Comparison of ENCODE assay signal across 8 cellular contexts in the genomic region with DNA sequence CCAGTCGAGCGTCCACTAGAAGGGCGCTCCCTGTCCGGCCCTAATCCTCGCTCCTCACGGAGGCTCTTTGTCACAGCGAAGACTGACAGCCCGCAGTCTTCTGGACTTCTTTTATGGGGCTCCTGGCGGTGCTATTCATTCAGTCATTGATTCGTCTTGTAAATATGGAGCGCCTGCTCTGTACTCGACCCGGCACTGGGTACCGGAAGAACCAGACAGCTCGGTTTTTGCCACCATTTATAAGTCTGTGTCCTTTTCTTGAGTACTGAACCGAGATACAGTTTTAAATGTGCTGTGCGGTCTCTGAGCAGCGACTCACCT. TPM values are rescaled to one million over a fixed set of nuclear protein-coding genes. Genes with fewer than 3 reads are reported as not detected.
DNase-seq lines count a peak whose midpoint lies in the region; ATAC-seq, FAIRE-seq and TF ChIP-seq lines count a peak whose summit lies in the region.

No MANE protein-coding gene starts in this region.

- H3K79me1 ChIP-seq in H1 (ENCODE audit: low read depth, low read length) = no peaks in the 10 kb centered on the region; the same call in 1 of the 2 replicates

- intact Hi-C loops in Panc1 (cut with micrococcal nuclease; ENCODE audit: unreplicated experiment) = no loop called here

- no peak for FAIRE-seq in H1 (lab: Jason Lieb, UNC)

- DNase-seq in activated CD8-positive, alpha-beta memory T cell treated with anti-CD3 and anti-CD28 coated beads, Interleukin-2, amount 50 U/mL, for 1 hour (ENCODE audit: extremely low read depth) = peak; percentile 19
- DNase-seq in activated CD8-positive, alpha-beta memory T cell treated with anti-CD3 and anti-CD28 coated beads for 24 hours = no peak
- DNase-seq in Panc1 (ENCODE audit: low read depth, low spot score) (no peak), H1 (ENCODE audit: low read depth in 1 of 2, low spot score in 2 of 2) (no peak), islet precursor cell (no peak)

- H3K4me2 ChIP-seq in H1 (ENCODE audit: insufficient read depth in 1 of 2, low read depth in 2 of 2, low read length in 2 of 2) = peak overlapping the region; percentile 85 to 88

- H3K9me3 ChIP-seq in Panc1 (ENCODE audit: control insufficient read depth, insufficient read depth, low read depth, low read length) (no peaks in the 10 kb centered on the region), H1 (ENCODE audit: insufficient read depth in 2 of 2, low read depth in 1 of 2, low read length in 1 of 2) (no peaks in the 10 kb centered on the region; a peak in 2 of 4 replicates), neuron (ENCODE audit: low read length) (no peaks in the 10 kb centered on the region)

- ATAC-seq in HG02981 (IDR thresholded peaks at IDR 0.05; ENCODE audit: unreplicated experiment) = peak; percentile 20
- ATAC-seq in Panc1 = no peak; the same call in 1 of the 2 replicates
- no peak for ATAC-seq in GM19324 (IDR thresholded peaks at IDR 0.05; ENCODE audit: low FRiP score, unreplicated experiment)

- POLR2A ChIA-PET in Panc1 (lab: Charles Lee) (interaction anchor here (0.6 kb wide), 1 partner anchor 196 kb away, joined by 3 read pairs; no protein-coding TSS in a partner anchor), H1 (lab: Charles Lee; ENCODE audit: partially characterized antibody) (interaction anchor here (0.8 to 2.1 kb wide), 11 partner anchors 8 to 347 kb away, joined by 3 to 10 read pairs (median 4); a partner anchor contains a TSS)

- H4K20me1 ChIP-seq in H1 (replicated peaks in 1 of 2; ENCODE audit: control insufficient read depth in 1 of 2, insufficient read depth in 2 of 2, low read length in 2 of 2) = peaks cover 0 to 1% of the 10 kb centered on the region in 2 experiments

- TF ChIP-seq CTCF in Panc1 (IDR thresholded peaks at IDR 0.05) = no peak
- TF ChIP-seq CTCF in H1 (IDR thresholded peaks at IDR 0.05; ENCODE audit: control extremely low read depth in 1 of 3, insufficient read depth in 1 of 3, low read depth in 1 of 3, low read length in 3 of 3) = no peak

- TF ChIP-seq EP300 in H1 (IDR thresholded peaks at IDR 0.05; ENCODE audit: borderline replicate concordance in 1 of 2, low read depth in 2 of 2, low read length in 2 of 2) = no peak

- no peak overlapping the region for H4K91ac ChIP-seq in H1 (replicated peaks; ENCODE audit: insufficient read length, low read length)

- in situ Hi-C loops in Panc1 (cut with HindIII; ENCODE audit: low pct_unique_long_range_greater_than_20kb, low sequenced_read_pairs) = no loop called here

- no peak overlapping the region for H3K4ac ChIP-seq in H1 (replicated peaks; ENCODE audit: insufficient read length, low read depth, low read length)

- no TSS peak for BruUV-seq in Panc1 (replicated peaks; lab: Mats Ljungman, UMichigan)

- H4K5ac ChIP-seq in H1 (ENCODE audit: insufficient read length, low read depth, low read length) = peak overlapping the region; percentile 95

- TF ChIP-seq RAD21 in H1 (IDR thresholded peaks at IDR 0.05 in 1 of 2, conservative IDR thresholded peaks at IDR 0.05 in 1 of 2; ENCODE audit: low read depth in 2 of 2, low read length in 2 of 2) = no peak

- H3K27me3 ChIP-seq in Panc1 (ENCODE audit: control insufficient read depth, insufficient read depth, low read length) = no peaks in the 10 kb centered on the region
- no peaks in the 10 kb centered on the region for H3K27me3 ChIP-seq in H1 (replicated peaks in 1 of 4; ENCODE audit: control insufficient read depth in 3 of 4, extremely low read depth in 1 of 4, insufficient read depth in 3 of 4, low read length in 3 of 4)
- no peaks in the 10 kb centered on the region for H3K27me3 ChIP-seq in neuron (ENCODE audit: insufficient read depth, low read length)

- H3K27ac ChIP-seq in Panc1 (ENCODE audit: low read length) (peak overlapping the region; percentile 91), H1 (ENCODE audit: low read depth, low read length) (peak overlapping the region; percentile 90)

- H2AK5ac ChIP-seq in H1 (ENCODE audit: low read depth, low read length) = no peak overlapping the region

- H3K14ac ChIP-seq in H1 (ENCODE audit: insufficient read length) = no peak overlapping the region

- no peak overlapping the region; the same call in 1 of the 2 replicates for H3K18ac ChIP-seq in H1 (ENCODE audit: extremely low read depth, low read length)

- peak overlapping the region; percentile 92 for H4K8ac ChIP-seq in H1 (ENCODE audit: extremely low read depth, insufficient read depth, low read length)

- TF ChIP-seq POLR2A in H1 (IDR thresholded peaks at IDR 0.05; ENCODE audit: control extremely low read depth in 1 of 2, low read depth in 2 of 2, low read length in 2 of 2) = peak in 1 of 2 experiments; percentile 56; a peak in 2 of 3 replicates

- no peak overlapping the region for H2BK12ac ChIP-seq in H1 (ENCODE audit: low read depth, low read length)

- no peak overlapping the region; the same call in 1 of the 2 replicates for H2BK5ac ChIP-seq in H1 (ENCODE audit: low read depth, low read length)

- no peak overlapping the region for H2BK15ac ChIP-seq in H1 (ENCODE audit: low read length)

- H3K36me3 ChIP-seq in Panc1 (ENCODE audit: control insufficient read depth, insufficient read depth, low read length) (peaks cover 3% of the 10 kb centered on the region; the same call in 1 of the 2 replicates), H1 (ENCODE audit: control insufficient read depth in 2 of 4, insufficient read depth in 4 of 4, low read length in 3 of 4) (peaks cover 2 to 6% (median 5%) of the 10 kb centered on the region in 4 experiments; a peak in 3 of 8 replicates), neuron (ENCODE audit: insufficient read depth, low read length) (peaks cover 5% of the 10 kb centered on the region)

- CTCF ChIA-PET in Panc1 (lab: Charles Lee) (no interaction called here), H1 (lab: Charles Lee; ENCODE audit: partially characterized antibody) (interaction anchor here (3.1 kb wide), 1 partner anchor 8 kb away, joined by 13 read pairs; no protein-coding TSS in a partner anchor)

- H3K4me3 ChIP-seq in Panc1 (ENCODE audit: low read depth in 2 of 2, low read length in 2 of 2) (peak overlapping the region; percentile 81 to 88), H1 (ENCODE audit: extremely low read depth in 1 of 4, insufficient read depth in 2 of 4, low read depth in 3 of 4, low read length in 4 of 4) (peak overlapping the region; percentile 56 to 86 (median 77)), neuron (ENCODE audit: low read length) (peak overlapping the region; percentile 63)

- H3K23me2 ChIP-seq in H1 (ENCODE audit: low read depth, low read length) = no peaks in the 10 kb centered on the region; the same call in 1 of the 2 replicates

- peaks cover 0 to 58% of the 10 kb centered on the region in 2 experiments; a peak in 3 of 4 replicates for H3K79me2 ChIP-seq in H1 (ENCODE audit: control insufficient read depth in 1 of 2, insufficient read depth in 2 of 2, low read length in 2 of 2)

- H2BK120ac ChIP-seq in H1 (replicated peaks; ENCODE audit: low read depth, low read length) = no peak overlapping the region

- no peak overlapping the region for H3K56ac ChIP-seq in H1 (replicated peaks; ENCODE audit: insufficient read length, low read depth, low read length)

- 0 out of 2 replicates have a peak overlapping the region, but pooled peaks have one; percentile 28 for H2AFZ ChIP-seq in H1 (ENCODE audit: low read length)
- H2AFZ ChIP-seq in neuron (ENCODE audit: low read depth, low read length) = peak overlapping the region; percentile 71

- peak overlapping the region; percentile 67 to 86 (median 76) for H3K9ac ChIP-seq in H1 (replicated peaks in 1 of 4; ENCODE audit: extremely low read depth in 1 of 4, low read depth in 3 of 4, low read length in 3 of 4)

- WGBS in H1 (ENCODE audit: extremely low coverage in 1 of 2, insufficient coverage in 1 of 2, insufficient read length in 1 of 2, insufficient replicate concordance in 2 of 2, low coverage in 1 of 2, low lambda C conversion rate in 2 of 2, missing lambda C conversion rate in 1 of 2), 2 experiments = 7% methylated on average over 18 of the region's 18 CpGs; no CpG with 5 or more reads in 1 of the 2 experiments

- H3K4me1 ChIP-seq in Panc1 (ENCODE audit: control insufficient read depth, insufficient read depth, low read length) = peaks cover 3% of the 10 kb centered on the region; the same call in 1 of the 2 replicates
- H3K4me1 ChIP-seq in H1 (replicated peaks in 1 of 4; ENCODE audit: control insufficient read depth in 3 of 4, insufficient read depth in 4 of 4, low read length in 3 of 4) = peaks cover 0 to 5% (median 1%) of the 10 kb centered on the region in 4 experiments; a peak in 3 of 7 replicates
- peaks cover 10% of the 10 kb centered on the region for H3K4me1 ChIP-seq in neuron (ENCODE audit: insufficient read depth, low read length)

- no peak overlapping the region for H3K23ac ChIP-seq in H1 (ENCODE audit: insufficient read length)

- no peak overlapping the region for H2BK20ac ChIP-seq in H1 (ENCODE audit: low read length)

TF ChIP-seq in H1, 55 proteins besides CTCF, POLR2A, EP300 and RAD21 (continues in another document):
- no peak for TF ChIP-seq CEBPB (IDR thresholded peaks at IDR 0.05; ENCODE audit: low read depth, low read length)
- peak in 1 of 2 experiments; percentile 59; a peak in 2 of 4 replicates for TF ChIP-seq SIN3A (conservative IDR thresholded peaks at IDR 0.05 in 1 of 2, IDR thresholded peaks at IDR 0.05 in 1 of 2; ENCODE audit: low read depth in 1 of 2, low read length in 2 of 2)
- TF ChIP-seq ASH2L (IDR thresholded peaks at IDR 0.05; ENCODE audit: low read length) = no peak

RNA-seq across cellular contexts. Expression of a gene that starts 0.6 kb away (rescaled TPM):
- total RNA-seq in Panc1 (2021; ENCODE audit: unreplicated experiment) = 14.0 TPM
- 8.8 TPM for polyA plus RNA-seq in Panc1 (2012; ENCODE audit: insufficient read length)
- 19.7 and 20.3 TPM in 2 replicates for total RNA-seq in H1 (2021; fragmentation: NEBNext Ultra II Directional; extraction: Animal tissue kit (Norgen Biotek cat#: 25700))
- polyA plus RNA-seq in H1 (2011; rRNA removed) = 22.5 and 28.9 TPM in 2 replicates
- polyA plus RNA-seq in H1 (2011; cell fraction: cytosol; rRNA removed) = 27.4 TPM
- polyA plus RNA-seq in H1 (2011; cell fraction: nucleus; rRNA removed) = 11.4 TPM
- polyA plus RNA-seq in H1 (2012, experiment 1 of 2) = 15.5 to 22.3 TPM (median 21.3 TPM) in 4 replicates
- polyA plus RNA-seq in H1 (2012, experiment 2 of 2) = 10.7 TPM
- 10.4 TPM for polyA plus RNA-seq in H1 (2013, experiment 1 of 2)
- 9.7 TPM for polyA plus RNA-seq in H1 (2013, experiment 2 of 2)
- polyA minus RNA-seq in H1 (2011; rRNA and poly(A)+ RNA removed) = 18.0 TPM in 2 replicates
- polyA minus RNA-seq in H1 (2011; cell fraction: cytosol; rRNA and poly(A)+ RNA removed) = 8.8 TPM
- polyA minus RNA-seq in H1 (2011; cell fraction: nucleus; rRNA and poly(A)+ RNA removed) = 21.5 TPM

RNA-seq across cellular contexts. Expression of a gene that starts 0.7 kb away (rescaled TPM):
- total RNA-seq in Panc1 (2021; ENCODE audit: unreplicated experiment) = 15.0 TPM
- 7.6 TPM for polyA plus RNA-seq in Panc1 (2012; ENCODE audit: insufficient read length)
- 28.6 and 29.7 TPM in 2 replicates for total RNA-seq in H1 (2021; fragmentation: NEBNext Ultra II Directional; extraction: Animal tissue kit (Norgen Biotek cat#: 25700))
- 12.2 and 12.9 TPM in 2 replicates for polyA plus RNA-seq in H1 (2011; rRNA removed)
- 14.5 TPM for polyA plus RNA-seq in H1 (2011; cell fraction: cytosol; rRNA removed)
- 14.6 TPM for polyA plus RNA-seq in H1 (2011; cell fraction: nucleus; rRNA removed)
- polyA plus RNA-seq in H1 (2012, experiment 1 of 2) = 20.3 to 27.4 TPM (median 23.4 TPM) in 4 replicates
- polyA plus RNA-seq in H1 (2012, experiment 2 of 2) = 4.7 TPM
- 13.8 TPM for polyA plus RNA-seq in H1 (2013, experiment 1 of 2)
- 13.3 TPM for polyA plus RNA-seq in H1 (2013, experiment 2 of 2)
- 11.4 and 15.5 TPM in 2 replicates for polyA minus RNA-seq in H1 (2011; rRNA and poly(A)+ RNA removed)
- polyA minus RNA-seq in H1 (2011; cell fraction: cytosol; rRNA and poly(A)+ RNA removed) = 10.1 TPM
- 19.9 TPM for polyA minus RNA-seq in H1 (2011; cell fraction: nucleus; rRNA and poly(A)+ RNA removed)
